ENCODE assay signal across 18 cellular contexts in the genomic region with DNA sequence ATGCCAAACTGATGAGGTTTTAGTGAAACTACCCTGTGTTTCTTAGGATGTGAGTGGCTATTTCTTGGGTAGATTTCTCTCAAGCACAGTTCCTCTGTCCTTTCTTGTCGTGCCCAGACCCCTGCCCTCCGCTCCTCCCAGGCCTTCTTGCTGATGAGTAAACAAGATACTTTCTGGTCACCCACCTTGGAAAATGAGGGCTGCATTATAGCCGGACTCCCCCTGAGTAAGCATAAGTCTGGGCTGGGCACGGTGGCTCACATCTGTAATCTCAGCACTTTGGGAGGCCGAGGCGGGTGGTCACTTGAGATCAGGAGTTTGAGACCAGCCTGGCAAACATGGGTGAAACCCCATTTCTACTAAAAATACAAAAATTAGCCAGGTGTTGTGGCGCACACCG. TPM values are rescaled to one million over a fixed set of nuclear protein-coding genes. Genes with fewer than 3 reads are reported as not detected.
A peak's percentile ranks its signal among the peaks of the same experiment; 100 is the strongest.
DNase-seq lines count a peak whose midpoint lies in the region; ATAC-seq and TF ChIP-seq lines count a peak whose summit lies in the region.
"Had no signal": no experiment of that assay in that cellular context is flagged by ENCODE, and none has a peak within 500 bp of the region (broad histone marks: within the 10 kb centered on the region; RNA-seq: fewer than 3 reads in every experiment).

No MANE protein-coding gene starts in this region.

- peak overlapping the region; percentile 2; the same call in 1 of the 2 replicates for H3K9ac ChIP-seq in OCI-LY3 (ENCODE audit: low read length)
- H3K9ac ChIP-seq: BLaER1 had no signal

- H3K4me2 ChIP-seq in OCI-LY3 (ENCODE audit: low read length) = peak overlapping the region; percentile 71
- H3K4me2 ChIP-seq: BLaER1, GM23338 had no signal

- H3K27ac Mint-ChIP-seq in IgD-negative memory B cell (peak overlapping the region in 2 of 3 donors; percentile 34 to 57), osteocyte (ENCODE audit: unreplicated experiment) (no peak overlapping the region)
- H3K27ac Mint-ChIP-seq: CD8-positive, alpha-beta T cell; GM23338 had no signal

- no peaks in the 10 kb centered on the region for H3K27me3 ChIP-seq in OCI-LY3 (ENCODE audit: low read depth, low read length)
- no peaks in the 10 kb centered on the region for H3K27me3 ChIP-seq in esophagus muscularis mucosa
- H3K27me3 ChIP-seq: BLaER1 had no signal

- H3K4me1 ChIP-seq in OCI-LY3 (ENCODE audit: low read length) = peaks cover 43% of the 10 kb centered on the region
- H3K4me1 ChIP-seq in esophagus muscularis mucosa = no peaks in the 10 kb centered on the region
- H3K4me1 ChIP-seq: Caco-2 had no signal

- no peaks in the 10 kb centered on the region for H3K79me2 ChIP-seq in OCI-LY3 (ENCODE audit: low read length)

- H3K4me3 Mint-ChIP-seq in IgD-negative memory B cell (peak overlapping the region in 1 of 4 donors; percentile 75), osteocyte (ENCODE audit: unreplicated experiment) (no peak overlapping the region)
- H3K4me3 Mint-ChIP-seq: CD4-positive, CD25-positive, alpha-beta regulatory T cell; CD8-positive, alpha-beta T cell; GM23338; H9 had no signal

- no peaks in the 10 kb centered on the region for H3K9me3 ChIP-seq in OCI-LY3 (ENCODE audit: insufficient read depth, low read length)
- H3K9me3 ChIP-seq in esophagus muscularis mucosa = no peaks in the 10 kb centered on the region
- H3K9me3 ChIP-seq: BLaER1, Caco-2 had no signal

- H4K20me1 ChIP-seq in OCI-LY3 (ENCODE audit: insufficient read depth, low read length) = no peaks in the 10 kb centered on the region
- H4K20me1 ChIP-seq: BLaER1 had no signal

- H3K9me3 Mint-ChIP-seq in IgD-negative memory B cell (peaks cover 1 to 3% (median 2%) of the 10 kb centered on the region in 3 donors), osteocyte (ENCODE audit: unreplicated experiment) (no peaks in the 10 kb centered on the region)
- H3K9me3 Mint-ChIP-seq: GM23338, H9 had no signal

- H3K4me3 ChIP-seq in OCI-LY3 (ENCODE audit: low read length) = peak overlapping the region; percentile 53
- no peak overlapping the region for H3K4me3 ChIP-seq in esophagus muscularis mucosa
- H3K4me3 ChIP-seq: BLaER1, GM23338 had no signal

- 98% methylated on average over 8 of the region's 8 CpGs for WGBS in esophagus muscularis mucosa

- TF ChIP-seq EP300 in esophagus muscularis mucosa (IDR thresholded peaks at IDR 0.05) = no peak

- H3K27ac ChIP-seq in OCI-LY3 (ENCODE audit: low read length) (peak overlapping the region; percentile 25), esophagus muscularis mucosa (replicated peaks in 1 of 4) (no peak overlapping the region)
- H3K27ac ChIP-seq: BLaER1, C4-2B had no signal

- H3K36me3 Mint-ChIP-seq in IgD-negative memory B cell (no peaks in the 10 kb centered on the region), osteocyte (ENCODE audit: unreplicated experiment) (no peaks in the 10 kb centered on the region)
- H3K36me3 Mint-ChIP-seq: CD4-positive, CD25-positive, alpha-beta regulatory T cell; CD8-positive, alpha-beta T cell had no signal

- DNase-seq in esophagus muscularis mucosa (ENCODE audit: extremely low spot score) (peak; percentile 74), osteocyte (ENCODE audit: extremely low spot score, unreplicated experiment) (peak; percentile 70), NCI-H82 treated with DMSO at 0.1 percent for 48 hours (lab: John Stamatoyannopoulos, UW; ENCODE audit: unreplicated experiment) (no peak), SK-N-DZ (ENCODE audit: low spot score) (no peak)
- DNase-seq: Caco-2; CD4-positive, CD25-positive, alpha-beta regulatory T cell; DMS153; DND-41; H9 had no signal

- H2AFZ ChIP-seq in OCI-LY3 (ENCODE audit: low read depth, low read length) = peak overlapping the region; percentile 85

- TF ChIP-seq CTCF in OCI-LY3 (IDR thresholded peaks at IDR 0.05; ENCODE audit: low read depth, low read length) (no peak), esophagus muscularis mucosa (IDR thresholded peaks at IDR 0.05) (no peak), osteocyte (IDR thresholded peaks at IDR 0.05) (no peak)

- intact Hi-C loops in esophagus muscularis mucosa (cut with DNase I) = no loop called here

- H3K36me3 ChIP-seq in OCI-LY3 (replicated peaks; ENCODE audit: low read depth, low read length) (no peaks in the 10 kb centered on the region), esophagus muscularis mucosa (no peaks in the 10 kb centered on the region)
- H3K36me3 ChIP-seq: BLaER1 had no signal

- ATAC-seq in GM18873 (IDR thresholded peaks at IDR 0.05; ENCODE audit: low FRiP score, unreplicated experiment) (no peak), GM19467 (IDR thresholded peaks at IDR 0.05; ENCODE audit: unreplicated experiment) (no peak)
- ATAC-seq: CD8-positive, alpha-beta T cell; GM23338; HCT116 had no signal

- no peak for TF ChIP-seq POLR2A in esophagus muscularis mucosa (IDR thresholded peaks at IDR 0.05; ENCODE audit: low read depth)

- H3K4me1 Mint-ChIP-seq in IgD-negative memory B cell = peaks cover 7 to 19% (median 15%) of the 10 kb centered on the region in 3 donors
- peaks cover 37% of the 10 kb centered on the region for H3K4me1 Mint-ChIP-seq in osteocyte (ENCODE audit: unreplicated experiment)

- H3K27me3 Mint-ChIP-seq in IgD-negative memory B cell = no peaks in the 10 kb centered on the region
- no peaks in the 10 kb centered on the region for H3K27me3 Mint-ChIP-seq in osteocyte (ENCODE audit: unreplicated experiment)
- H3K27me3 Mint-ChIP-seq: CD4-positive, CD25-positive, alpha-beta regulatory T cell had no signal

RNA-seq across cellular contexts. Expression of gene MEX3C, which starts 58.5 kb away (rescaled TPM):
- 4.8 TPM for polyA plus RNA-seq in IgD-negative memory B cell
- total RNA-seq in esophagus muscularis mucosa = 10 to 100 TPM; 22.8 to 38.0 (median 30.3) TPM
- total RNA-seq in osteocyte = 53.5 and 59.7 TPM in 2 replicates
- 35.4 and 47.4 TPM in 2 replicates for polyA plus RNA-seq in SK-N-DZ (2014; cell fraction: cytosol; rRNA removed)
- 18.8 and 26.5 TPM in 2 replicates for polyA plus RNA-seq in SK-N-DZ (2014; cell fraction: nucleus; rRNA removed)

Comparison
In these comparisons a context has a peak if more than half of its experiments do, and no peak if none do; other contexts are left out.
1. DNase-seq: peak in esophagus muscularis mucosa (single experiment) and osteocyte (single experiment); none in NCI-H82 treated with DMSO at 0.1 percent for 48 hours (single experiment) and SK-N-DZ (single experiment).